Comparison of ENCODE assay signal across 8 cellular contexts in the genomic region with DNA sequence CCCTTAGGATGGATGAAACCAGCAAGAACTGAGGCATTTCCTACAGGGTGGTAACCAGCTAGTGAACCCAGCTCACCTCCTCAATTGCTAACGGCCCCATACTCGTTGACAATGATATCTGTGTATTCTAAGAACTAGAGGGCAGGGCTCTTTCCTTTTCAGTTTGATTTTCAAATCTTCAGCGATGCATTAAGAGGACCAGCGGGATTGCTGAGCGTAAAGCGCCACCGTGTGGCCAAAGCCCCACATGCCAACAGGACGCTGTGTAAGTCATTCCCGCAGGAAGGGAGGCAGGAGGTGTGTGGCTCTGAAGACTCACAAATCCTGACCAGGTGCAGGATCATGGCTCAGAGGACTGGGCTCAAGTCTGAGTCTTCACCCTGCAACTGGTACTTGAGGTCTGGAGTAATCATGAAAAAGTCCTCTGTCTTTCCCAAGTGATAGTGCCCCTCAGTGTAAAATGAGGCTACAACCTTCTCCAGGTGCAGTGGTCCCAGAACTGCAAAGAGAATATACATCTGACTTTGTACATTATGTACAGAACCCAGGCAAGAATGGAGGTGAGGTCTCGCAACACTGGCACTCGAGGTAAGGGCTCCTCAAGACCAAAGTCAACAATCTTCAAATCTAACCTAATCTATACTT. TPM values are rescaled to one million over a fixed set of nuclear protein-coding genes. Genes with fewer than 3 reads are reported as not detected.
DNase-seq lines count a peak whose midpoint lies in the region; ATAC-seq and TF ChIP-seq lines count a peak whose summit lies in the region.

No MANE protein-coding gene starts in this region.

- no peaks in the 10 kb centered on the region for H3K9me3 ChIP-seq in vagina

- DNase-seq in GM03348 (ENCODE audit: low spot score) = peak; percentile 84
- peak; percentile 75 for DNase-seq in HEK293T (ENCODE audit: extremely low spot score)
- peak; percentile 84 for DNase-seq in NB4 (ENCODE audit: low read depth)
- DNase-seq in activated naive CD4-positive, alpha-beta T cell treated with anti-CD3 and anti-CD28 coated beads, Interleukin-2, amount 10 ng/mL, durations not matched to agents 7 days and 5 days = peak; percentile 88
- DNase-seq in Right ventricle myocardium inferior (ENCODE audit: missing footprints) = peak; percentile 89
- DNase-seq in progenitor cell of endocrine pancreas (ENCODE audit: low spot score, unreplicated experiment) = peak; percentile 76
- peak in 1 of 2 donors; percentile 88 for DNase-seq in vagina (ENCODE audit: extremely low spot score in 2 of 2)

- no peaks in the 10 kb centered on the region for H3K4me1 ChIP-seq in vagina

- no peaks in the 10 kb centered on the region for H3K36me3 Mint-ChIP-seq in activated naive CD4-positive, alpha-beta T cell treated with anti-CD3 and anti-CD28 coated beads, Interleukin-2, amount 10 ng/mL, durations not matched to agents 7 days and 5 days
- no peaks in the 10 kb centered on the region for H3K36me3 Mint-ChIP-seq in progenitor cell of endocrine pancreas (ENCODE audit: insufficient read depth)

- H3K4me1 Mint-ChIP-seq in activated naive CD4-positive, alpha-beta T cell treated with anti-CD3 and anti-CD28 coated beads, Interleukin-2, amount 10 ng/mL, durations not matched to agents 7 days and 5 days = peaks cover 35% of the 10 kb centered on the region
- no peaks in the 10 kb centered on the region for H3K4me1 Mint-ChIP-seq in progenitor cell of endocrine pancreas (ENCODE audit: low read depth)

- TF ChIP-seq CTCF in NB4 (IDR thresholded peaks at IDR 0.05; ENCODE audit: low read depth, low read length) = peak; percentile 95
- TF ChIP-seq CTCF in progenitor cell of endocrine pancreas (IDR thresholded peaks at IDR 0.05; ENCODE audit: unreplicated experiment) = peak; percentile 97
- peak; percentile 89 to 95 (median 90) for TF ChIP-seq CTCF in vagina (IDR thresholded peaks at IDR 0.05)

- POLR2A ChIA-PET in HEK293T (lab: Yijun Ruan, JAX) = no interaction called here

- H3K4me3 ChIP-seq in NB4 (ENCODE audit: low read depth, low read length) = no peak overlapping the region
- no peak overlapping the region for H3K4me3 ChIP-seq in vagina

- CTCF ChIA-PET in HEK293T (lab: Yijun Ruan, JAX) = interaction anchor here (1.5 to 1.7 kb wide), 2 partner anchors 158 to 1093 kb away, joined by 6 to 11 read pairs; no protein-coding TSS in a partner anchor
- CTCF ChIA-PET in activated naive CD4-positive, alpha-beta T cell treated with anti-CD3 and anti-CD28 coated beads, Interleukin-2, amount 10 ng/mL, durations not matched to agents 7 days and 5 days (lab: Charles Lee) = interaction anchor here (0.6 to 3.9 kb wide), 24 partner anchors 9 to 1266 kb away, joined by 3 to 19 read pairs (median 3); partner anchors contain the start of gene C13orf42

- peaks cover 22% of the 10 kb centered on the region for H3K27me3 Mint-ChIP-seq in activated naive CD4-positive, alpha-beta T cell treated with anti-CD3 and anti-CD28 coated beads, Interleukin-2, amount 10 ng/mL, durations not matched to agents 7 days and 5 days
- H3K27me3 Mint-ChIP-seq in progenitor cell of endocrine pancreas = peaks cover 18% of the 10 kb centered on the region

- TF ChIP-seq POLR2A in NB4 (IDR thresholded peaks at IDR 0.05; ENCODE audit: extremely low read depth, insufficient read length) (no peak), vagina (IDR thresholded peaks at IDR 0.05) (no peak)

- no peaks in the 10 kb centered on the region for H3K36me3 ChIP-seq in vagina

- ATAC-seq in SK-N-SH treated with all-trans-retinoic acid at 6 μM for 48 hours = peak; percentile 97
- ATAC-seq in Right ventricle myocardium inferior = peak; percentile 84

- H3K27ac ChIP-seq in vagina = no peak overlapping the region

- intact Hi-C loops in Right ventricle myocardium inferior (cut with DNase I) = loop anchor here (2.0 to 5.0 kb wide), 2 partner anchors 103 to 1093 kb away; no protein-coding TSS in a partner anchor
- intact Hi-C loops in vagina (cut with DNase I) = no loop called here

- no peaks in the 10 kb centered on the region for H3K9me3 Mint-ChIP-seq in activated naive CD4-positive, alpha-beta T cell treated with anti-CD3 and anti-CD28 coated beads, Interleukin-2, amount 10 ng/mL, durations not matched to agents 7 days and 5 days
- H3K9me3 Mint-ChIP-seq in progenitor cell of endocrine pancreas (ENCODE audit: low read depth) = peaks cover 6% of the 10 kb centered on the region

- no peaks in the 10 kb centered on the region for H3K27me3 ChIP-seq in vagina

- H3K4me3 Mint-ChIP-seq in activated naive CD4-positive, alpha-beta T cell treated with anti-CD3 and anti-CD28 coated beads, Interleukin-2, amount 10 ng/mL, durations not matched to agents 7 days and 5 days = no peak overlapping the region
- no peak overlapping the region for H3K4me3 Mint-ChIP-seq in progenitor cell of endocrine pancreas (ENCODE audit: low read depth)

- peak overlapping the region; percentile 30 for H3K27ac Mint-ChIP-seq in activated naive CD4-positive, alpha-beta T cell treated with anti-CD3 and anti-CD28 coated beads, Interleukin-2, amount 10 ng/mL, durations not matched to agents 7 days and 5 days
- no peak overlapping the region for H3K27ac Mint-ChIP-seq in progenitor cell of endocrine pancreas

TF ChIP-seq in HEK293T, 16 proteins besides CTCF, POLR2A, EP300 and RAD21:
- no peak for TF ChIP-seq CTBP1 (IDR thresholded peaks at IDR 0.05; ENCODE audit: borderline replicate concordance)
- TF ChIP-seq FOXM1 (IDR thresholded peaks at IDR 0.05; ENCODE audit: borderline replicate concordance) = no peak
- no peak for TF ChIP-seq TARDBP (IDR thresholded peaks at IDR 0.05)
- no peak for TF ChIP-seq ELF4 (IDR thresholded peaks at IDR 0.05)
- no peak for TF ChIP-seq ARNT (IDR thresholded peaks at IDR 0.05)
- TF ChIP-seq ZNF384 (IDR thresholded peaks at IDR 0.05) = no peak
- no peak for TF ChIP-seq BHLHE40 (IDR thresholded peaks at IDR 0.05; ENCODE audit: borderline replicate concordance)
- no peak for TF ChIP-seq SUZ12 (IDR thresholded peaks at IDR 0.05)
- TF ChIP-seq L3MBTL2 (conservative IDR thresholded peaks at IDR 0.05) = no peak

TF ChIP-seq in SK-N-SH treated with all-trans-retinoic acid at 6 μM for 48 hours, 23 proteins besides CTCF, POLR2A, EP300 and RAD21 (continues in another document):
- no peak for TF ChIP-seq ISL1 (CRISPR knock-in tag; IDR thresholded peaks at IDR 0.05)
- TF ChIP-seq CREB5 (CRISPR knock-in tag; IDR thresholded peaks at IDR 0.05; ENCODE audit: low read depth) = no peak
- no peak for TF ChIP-seq ZFP30 (CRISPR knock-in tag; IDR thresholded peaks at IDR 0.05)
- no peak for TF ChIP-seq CSDC2 (CRISPR knock-in tag; IDR thresholded peaks at IDR 0.05)
- TF ChIP-seq POU6F1 (CRISPR knock-in tag; IDR thresholded peaks at IDR 0.05; ENCODE audit: borderline replicate concordance, low read depth) = no peak
- TF ChIP-seq CSRNP3 (CRISPR knock-in tag; IDR thresholded peaks at IDR 0.05) = no peak
- no peak for TF ChIP-seq ZNF8 (CRISPR knock-in tag; IDR thresholded peaks at IDR 0.05)
- TF ChIP-seq OSR1 (CRISPR knock-in tag; IDR thresholded peaks at IDR 0.05) = no peak

RNA-seq across cellular contexts. Expression of gene C13orf42, which starts 40.9 kb away (rescaled TPM):
- total RNA-seq in Right ventricle myocardium inferior = not detected
- not detected in 2 replicates for total RNA-seq in progenitor cell of endocrine pancreas
- total RNA-seq in vagina = not detected
